In the genomic region with DNA sequence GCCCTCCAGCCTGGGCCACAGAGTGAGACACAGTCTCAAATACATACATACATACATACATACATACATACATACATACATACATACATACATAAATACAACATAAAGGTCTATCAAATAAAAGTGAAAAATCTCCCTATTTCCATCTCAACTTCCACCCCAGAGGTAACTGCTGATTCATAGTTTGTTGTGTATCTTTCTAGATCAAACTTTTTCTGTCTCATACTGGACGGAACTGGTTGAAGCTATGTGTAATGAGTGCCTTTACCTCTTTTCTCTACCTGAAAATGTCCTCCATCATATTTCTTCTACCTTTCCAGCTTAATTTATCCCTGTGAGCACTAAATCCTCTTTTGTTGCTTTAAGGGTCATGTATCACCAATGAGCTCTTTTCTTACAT, we compare ENCODE assay signal across 27 cellular contexts.
"Had no signal": no experiment of that assay in that cellular context is flagged by ENCODE, and none has a peak within 500 bp of the region (broad histone marks: within the 10 kb centered on the region; RNA-seq: fewer than 3 reads in every experiment).

No MANE protein-coding gene starts in this region.

- H3K36me3 ChIP-seq: ovary, right lobe of liver, sigmoid colon, thoracic aorta, thyroid gland, vagina had no signal

- H3K36me3 Mint-ChIP-seq: stimulated activated effector memory CD8-positive, alpha-beta T cell treated with anti-CD3 and anti-CD28 coated beads, Interleukin-12 subunit alpha, Interleukin-12 subunit beta, amount 100 ng/mL, for 72 hours had no signal

- FAIRE-seq: small intestine, urothelium cell line had no signal

- ATAC-seq: psoas muscle; right cardiac atrium; right lobe of liver; stimulated activated effector memory CD8-positive, alpha-beta T cell treated with anti-CD3 and anti-CD28 coated beads, Interleukin-12 subunit alpha, Interleukin-12 subunit beta, amount 100 ng/mL, for 72 hours; stimulated activated naive B cell treated with anti-CD40 and anti-IgM and Interleukin-4, amounts not matched to agents 10 μg/mL and 1 μg/mL and 100 μg/mL, for 72 hours had no signal

- H2AFZ ChIP-seq: neural progenitor cell, parathyroid adenoma had no signal

- H3K9me3 Mint-ChIP-seq: stimulated activated effector memory CD8-positive, alpha-beta T cell treated with anti-CD3 and anti-CD28 coated beads, Interleukin-12 subunit alpha, Interleukin-12 subunit beta, amount 100 ng/mL, for 72 hours; stimulated activated naive CD8-positive, alpha-beta T cell treated with anti-CD3 and anti-CD28 coated beads, Interleukin-15, Interleukin-2, amounts not matched to agents 100 ng/mL and 50 ng/mL, for 24 hours had no signal

- H3K79me2 ChIP-seq: parathyroid adenoma had no signal

- H3K9ac ChIP-seq: neural progenitor cell, parathyroid adenoma had no signal

- H3K27ac ChIP-seq: neural progenitor cell, ovary, parathyroid adenoma, psoas muscle, right lobe of liver, sigmoid colon, stomach, thoracic aorta, thyroid gland, tibial nerve, upper lobe of left lung, vagina had no signal

- H3K4me2 ChIP-seq: neural progenitor cell had no signal

- H3K4me3 ChIP-seq: neural progenitor cell, ovary, psoas muscle, right lobe of liver, sigmoid colon, stomach, thoracic aorta, thyroid gland, tibial nerve, upper lobe of left lung, vagina had no signal

- H3K4me3 Mint-ChIP-seq: nephron; neural progenitor cell; stimulated activated effector memory CD8-positive, alpha-beta T cell treated with anti-CD3 and anti-CD28 coated beads, Interleukin-12 subunit alpha, Interleukin-12 subunit beta, amount 100 ng/mL, for 72 hours; stimulated activated naive B cell treated with anti-CD40 and anti-IgM and Interleukin-4, amounts not matched to agents 10 μg/mL and 1 μg/mL and 100 μg/mL, for 72 hours; stimulated activated naive CD8-positive, alpha-beta T cell treated with anti-CD3 and anti-CD28 coated beads, Interleukin-15, Interleukin-2, amounts not matched to agents 100 ng/mL and 50 ng/mL, for 24 hours had no signal

- H3K9me3 ChIP-seq: ovary, psoas muscle, right lobe of liver, sigmoid colon, stomach, thoracic aorta, thyroid gland, tibial nerve, upper lobe of left lung, vagina had no signal

- H3K27ac Mint-ChIP-seq: nephron; neural progenitor cell; progenitor cell of endocrine pancreas; stimulated activated effector memory CD8-positive, alpha-beta T cell treated with anti-CD3 and anti-CD28 coated beads, Interleukin-12 subunit alpha, Interleukin-12 subunit beta, amount 100 ng/mL, for 72 hours; stimulated activated naive B cell treated with anti-CD40 and anti-IgM and Interleukin-4, amounts not matched to agents 10 μg/mL and 1 μg/mL and 100 μg/mL, for 72 hours; stimulated activated naive CD8-positive, alpha-beta T cell treated with anti-CD3 and anti-CD28 coated beads, Interleukin-15, Interleukin-2, amounts not matched to agents 100 ng/mL and 50 ng/mL, for 24 hours had no signal

- H3K4me1 Mint-ChIP-seq: nephron; neural progenitor cell; stimulated activated effector memory CD8-positive, alpha-beta T cell treated with anti-CD3 and anti-CD28 coated beads, Interleukin-12 subunit alpha, Interleukin-12 subunit beta, amount 100 ng/mL, for 72 hours; stimulated activated naive B cell treated with anti-CD40 and anti-IgM and Interleukin-4, amounts not matched to agents 10 μg/mL and 1 μg/mL and 100 μg/mL, for 72 hours had no signal

- DNase-seq: occipital lobe; ovary; psoas muscle; right cardiac atrium; right lobe of liver; sigmoid colon; small intestine; stimulated activated CD4-positive, alpha-beta T cell treated with anti-CD3 and anti-CD28 coated beads, Interleukin-15, amount 100 ng/mL, for 24 hours; stimulated activated CD4-positive, alpha-beta T cell treated with anti-CD3 and anti-CD28 coated beads, Interleukin-2, amount 100 ng/mL, for 24 hours; stimulated activated CD4-positive, alpha-beta T cell treated with anti-CD3 and anti-CD28 coated beads, Interleukin-2, amount 100 ng/mL, for 48 hours; stimulated activated CD4-positive, alpha-beta T cell treated with anti-CD3 and anti-CD28 coated beads, Interleukin-4, amount 100 ng/mL, for 24 hours; stimulated activated naive B cell treated with anti-CD40 and anti-IgM and Interleukin-4, amounts not matched to agents 10 μg/mL and 1 μg/mL and 100 μg/mL, for 72 hours; stimulated activated naive CD4-positive, alpha-beta T cell treated with Interleukin-2 at 50 U/mL for 16 hours; stomach; thyroid gland; trophoblast cell; upper lobe of left lung had no signal

- H3K4me1 ChIP-seq: neural progenitor cell, parathyroid adenoma, psoas muscle, right lobe of liver, sigmoid colon, stomach, thyroid gland, tibial nerve, upper lobe of left lung, vagina had no signal

- H3K27me3 ChIP-seq: neural progenitor cell, ovary, right lobe of liver, sigmoid colon, stomach, thyroid gland, tibial nerve, upper lobe of left lung, vagina had no signal

- H3K27me3 Mint-ChIP-seq: progenitor cell of endocrine pancreas; stimulated activated naive B cell treated with anti-CD40 and anti-IgM and Interleukin-4, amounts not matched to agents 10 μg/mL and 1 μg/mL and 100 μg/mL, for 72 hours; stimulated activated naive CD8-positive, alpha-beta T cell treated with anti-CD3 and anti-CD28 coated beads, Interleukin-15, Interleukin-2, amounts not matched to agents 100 ng/mL and 50 ng/mL, for 24 hours had no signal
